Comparison of ENCODE assay signal across 20 cellular contexts in genomic region chr2:95060446-95061118, GRCh38. TPM values are rescaled to one million over a fixed set of nuclear protein-coding genes. Genes with fewer than 3 reads are reported as not detected.
DNase-seq lines count a peak whose midpoint lies in the region; ATAC-seq and TF ChIP-seq lines count a peak whose summit lies in the region.
"Had no signal": no experiment of that assay in that cellular context is flagged by ENCODE, and none has a peak within 500 bp of the region (broad histone marks: within the 10 kb centered on the region; RNA-seq: fewer than 3 reads in every experiment).

No MANE protein-coding gene starts in this region.

- 87% methylated on average over 17 of the region's 17 CpGs for WGBS in suprapubic skin

- no peak overlapping the region for H3K9ac ChIP-seq in colonic mucosa (ENCODE audit: low read depth in 2 of 2, low read length in 2 of 2)

- TF ChIP-seq POLR2A in suprapubic skin (IDR thresholded peaks at IDR 0.05) = no peak

- H3K4me3 ChIP-seq in left ventricle myocardium inferior = no peak overlapping the region
- H3K4me3 ChIP-seq in suprapubic skin = no peak overlapping the region
- no peak overlapping the region for H3K4me3 ChIP-seq in colonic mucosa

- TF ChIP-seq CTCF in left ventricle myocardium inferior (IDR thresholded peaks at IDR 0.05; ENCODE audit: borderline replicate concordance) (no peak), suprapubic skin (IDR thresholded peaks at IDR 0.05) (no peak), colonic mucosa (IDR thresholded peaks at IDR 0.05) (no peak)

- H3K36me3 ChIP-seq in left ventricle myocardium inferior (no peaks in the 10 kb centered on the region), suprapubic skin (no peaks in the 10 kb centered on the region), colonic mucosa (no peaks in the 10 kb centered on the region)

- H3K27me3 ChIP-seq in left ventricle myocardium inferior (ENCODE audit: low read depth) (peaks cover 95% of the 10 kb centered on the region), suprapubic skin (peaks cover 14% of the 10 kb centered on the region), colonic mucosa (no peaks in the 10 kb centered on the region)

- intact Hi-C loops in Right ventricle myocardium inferior (cut with DNase I) (no loop called here), left ventricle myocardium inferior (cut with micrococcal nuclease) (no loop called here), colonic mucosa (cut with DNase I) (no loop called here)

- no peaks in the 10 kb centered on the region for H3K4me1 ChIP-seq in left ventricle myocardium inferior
- H3K4me1 ChIP-seq in suprapubic skin = no peaks in the 10 kb centered on the region
- H3K4me1 ChIP-seq in colonic mucosa = no peaks in the 10 kb centered on the region

- ATAC-seq in Right ventricle myocardium inferior (no peak), HG02642 (IDR thresholded peaks at IDR 0.05; ENCODE audit: poor library complexity, unreplicated experiment) (no peak), GM21619 (IDR thresholded peaks at IDR 0.05; ENCODE audit: unreplicated experiment) (no peak)
- ATAC-seq: left colon had no signal

- no peak for TF ChIP-seq EP300 in suprapubic skin (IDR thresholded peaks at IDR 0.05)

- DNase-seq in Right ventricle myocardium inferior (ENCODE audit: missing footprints) (peak; percentile 52), left ventricle myocardium inferior (no peak), medulla oblongata (ENCODE audit: extremely low spot score) (peak; percentile 84), suprapubic skin (ENCODE audit: low spot score in 2 of 2) (peak; percentile 27 to 59), colonic mucosa (no peak)
- peak; percentile 30 for DNase-seq in activated CD8-positive, alpha-beta memory T cell treated with anti-CD3 and anti-CD28 coated beads, Interleukin-2, amount 50 U/mL, for 48 hours
- DNase-seq: activated CD4-positive, alpha-beta memory T cell treated with anti-CD3 and anti-CD28 coated beads for 36 hours; COR-L47; EL; HCEC 1CT; left colon; NCI-H1694; NCI-H345; stimulated activated CD4-positive, alpha-beta T cell treated with anti-CD3 and anti-CD28 coated beads, Interleukin-2, amount 100 ng/mL, for 48 hours had no signal

- H3K9me3 ChIP-seq in left ventricle myocardium inferior (replicated peaks) (no peaks in the 10 kb centered on the region), suprapubic skin (no peaks in the 10 kb centered on the region), colonic mucosa (no peaks in the 10 kb centered on the region)

- H3K27ac ChIP-seq in left ventricle myocardium inferior (replicated peaks) (no peak overlapping the region), suprapubic skin (no peak overlapping the region), colonic mucosa (no peak overlapping the region)
- H3K27ac ChIP-seq: HL-60 had no signal

RNA-seq across cellular contexts. Expression of gene MAL, which starts 35.1 kb away (rescaled TPM):
- total RNA-seq in Right ventricle myocardium inferior (8.7 TPM), left ventricle myocardium inferior (4.4 TPM), suprapubic skin (10 to 100 TPM in 3 of 4 donors, 1 to 10 TPM in 1; 6.5 to 29.4 (median 11.8) TPM), colonic mucosa (1 to 10 TPM in 1 of 2 donors, under 1 TPM in 1; 0.54 to 3.5 TPM)
- total RNA-seq: endothelial cell of umbilical vein, fibroblast of villous mesenchyme, osteoblast had no signal

Comparison
In these comparisons a context has a peak if more than half of its experiments do, and no peak if none do; other contexts are left out.
1. DNase-seq: peak in Right ventricle myocardium inferior (single experiment), activated CD8-positive, alpha-beta memory T cell treated with anti-CD3 and anti-CD28 coated beads, Interleukin-2, amount 50 U/mL, for 48 hours (single experiment), medulla oblongata (single experiment) and suprapubic skin (2 of 2); none in left ventricle myocardium inferior (single experiment) and colonic mucosa (single experiment).